ENCODE assay signal across 1 cellular context in genomic region chr18:23158884-23159820, GRCh38.
TF ChIP-seq lines count a peak whose summit lies in the region.

No MANE protein-coding gene starts in this region.

TF ChIP-seq in IMR-90, 13 proteins besides CTCF, POLR2A, EP300 and RAD21:
- TF ChIP-seq FOS (IDR thresholded peaks at IDR 0.05; ENCODE audit: low read depth, low read length) (no peak), RCOR1 (IDR thresholded peaks at IDR 0.05; ENCODE audit: insufficient replicate concordance, low read length) (no peak), MXI1 (IDR thresholded peaks at IDR 0.05; ENCODE audit: borderline replicate concordance, low read depth, low read length) (no peak), MAZ (IDR thresholded peaks at IDR 0.05; ENCODE audit: borderline replicate concordance, low read depth, low read length) (no peak), USF2 (IDR thresholded peaks at IDR 0.05; ENCODE audit: low read depth, low read length) (no peak), ELK1 (IDR thresholded peaks at IDR 0.05; ENCODE audit: borderline replicate concordance, low read depth, low read length) (no peak), BHLHE40 (IDR thresholded peaks at IDR 0.05; ENCODE audit: low read depth, low read length) (no peak), NFE2L2 (IDR thresholded peaks at IDR 0.05; ENCODE audit: low read depth, low read length) (no peak), MAFK (IDR thresholded peaks at IDR 0.05; ENCODE audit: low read depth, low read length) (no peak), RFX5 (IDR thresholded peaks at IDR 0.05; ENCODE audit: low read depth, low read length) (no peak), CHD1 (IDR thresholded peaks at IDR 0.05; ENCODE audit: low read depth, low read length) (no peak), CEBPB (IDR thresholded peaks at IDR 0.05; ENCODE audit: low read depth, low read length) (no peak), SMC3 (IDR thresholded peaks at IDR 0.05; ENCODE audit: low read depth, low read length) (no peak)
